1 cellular context compared by ENCODE assay signal in genomic region chr20:49899551-49900383, GRCh38.
TF ChIP-seq lines count a peak whose summit lies in the region.

No MANE protein-coding gene starts in this region.

TF ChIP-seq in HepG2, 621 proteins besides CTCF, POLR2A, EP300 and RAD21 (continued from another document and continues in another):
- TF ChIP-seq, protein P1, sequence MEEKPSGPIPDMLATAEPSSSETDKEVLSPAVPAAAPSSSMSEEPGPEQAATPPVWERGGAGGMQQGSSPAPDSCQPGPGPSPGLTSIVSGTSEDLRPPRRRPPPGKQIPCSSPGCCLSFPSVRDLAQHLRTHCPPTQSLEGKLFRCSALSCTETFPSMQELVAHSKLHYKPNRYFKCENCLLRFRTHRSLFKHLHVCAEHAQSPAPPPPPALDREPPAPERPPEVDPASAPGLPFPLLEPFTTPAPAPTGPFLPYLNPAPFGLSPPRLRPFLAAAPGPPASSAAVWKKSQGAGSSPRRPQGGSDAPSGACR (CRISPR knock-in tag; IDR thresholded peaks at IDR 0.05) = no peak
- TF ChIP-seq ZNF124 (CRISPR knock-in tag; IDR thresholded peaks at IDR 0.05) (no peak), HOXA7 (CRISPR knock-in tag; IDR thresholded peaks at IDR 0.05) (no peak), ZNF652 (CRISPR knock-in tag; IDR thresholded peaks at IDR 0.05; ENCODE audit: borderline replicate concordance, low read depth) (no peak), MNT (IDR thresholded peaks at IDR 0.05) (no peak), THAP11 (CRISPR knock-in tag; IDR thresholded peaks at IDR 0.05) (peak; percentile 33), ZNF225 (CRISPR knock-in tag; IDR thresholded peaks at IDR 0.05) (no peak), ZNF3 (CRISPR knock-in tag; IDR thresholded peaks at IDR 0.05) (no peak), NCOR1 (IDR thresholded peaks at IDR 0.05; ENCODE audit: borderline replicate concordance, low read length) (no peak), NCOA2 (CRISPR knock-in tag; IDR thresholded peaks at IDR 0.05) (peak; percentile 48; the same call in 1 of the 2 replicates), ZNF766 (CRISPR knock-in tag; IDR thresholded peaks at IDR 0.05; ENCODE audit: borderline replicate concordance) (no peak), SP5 (CRISPR knock-in tag; IDR thresholded peaks at IDR 0.05; ENCODE audit: borderline replicate concordance, low read depth) (no peak), ATM (IDR thresholded peaks at IDR 0.05; ENCODE audit: borderline replicate concordance) (no peak), EEA1 (CRISPR knock-in tag; IDR thresholded peaks at IDR 0.05; ENCODE audit: borderline replicate concordance) (no peak), ZNF276 (CRISPR knock-in tag; IDR thresholded peaks at IDR 0.05; ENCODE audit: low read depth) (no peak), JUNB (CRISPR knock-in tag; IDR thresholded peaks at IDR 0.05; ENCODE audit: borderline replicate concordance) (no peak), ZFX (CRISPR knock-in tag; IDR thresholded peaks at IDR 0.05; ENCODE audit: low read depth) (no peak), ZNF782 (CRISPR knock-in tag; IDR thresholded peaks at IDR 0.05; ENCODE audit: borderline replicate concordance) (no peak), FOSL1 (CRISPR knock-in tag; IDR thresholded peaks at IDR 0.05; ENCODE audit: borderline replicate concordance) (no peak), ZNF792 (CRISPR knock-in tag; IDR thresholded peaks at IDR 0.05) (peak; percentile 38; the same call in 1 of the 2 replicates), ZNF879 (CRISPR knock-in tag; IDR thresholded peaks at IDR 0.05) (no peak), CEBPB (IDR thresholded peaks at IDR 0.05; ENCODE audit: borderline replicate concordance, low read depth, low read length) (peak; percentile 36; the same call in 1 of the 2 replicates), SALL2 (CRISPR knock-in tag; IDR thresholded peaks at IDR 0.05) (no peak), CHD2 (IDR thresholded peaks at IDR 0.05; ENCODE audit: low read depth, low read length) (0 out of 2 replicates have a peak, but pooled peaks have one; percentile 35), ZNF18 (CRISPR knock-in tag; IDR thresholded peaks at IDR 0.05; ENCODE audit: insufficient replicate concordance) (no peak), TRAFD1 (CRISPR knock-in tag; IDR thresholded peaks at IDR 0.05; ENCODE audit: borderline replicate concordance) (no peak), RXRB (CRISPR knock-in tag; IDR thresholded peaks at IDR 0.05; ENCODE audit: borderline replicate concordance) (0 out of 2 replicates have a peak, but pooled peaks have one; percentile 14), ZFY (CRISPR knock-in tag; IDR thresholded peaks at IDR 0.05) (no peak), ZNF547 (CRISPR knock-in tag; IDR thresholded peaks at IDR 0.05) (no peak), RXRA (CRISPR knock-in tag; IDR thresholded peaks at IDR 0.05) (no peak), ZNF12 (CRISPR knock-in tag; IDR thresholded peaks at IDR 0.05) (no peak), ZSCAN29 (CRISPR knock-in tag; conservative IDR thresholded peaks at IDR 0.05) (no peak), ZNF780A (CRISPR knock-in tag; IDR thresholded peaks at IDR 0.05) (no peak), SAFB2 (CRISPR knock-in tag; IDR thresholded peaks at IDR 0.05; ENCODE audit: borderline replicate concordance, low read depth) (no peak), NR2F1 (CRISPR knock-in tag; IDR thresholded peaks at IDR 0.05) (no peak), MATR3 (CRISPR knock-in tag; IDR thresholded peaks at IDR 0.05) (no peak), PRDM4 (CRISPR knock-in tag; IDR thresholded peaks at IDR 0.05; ENCODE audit: borderline replicate concordance) (no peak), TBX3 (IDR thresholded peaks at IDR 0.05; ENCODE audit: borderline replicate concordance) (no peak)
- TF ChIP-seq, protein P2, sequence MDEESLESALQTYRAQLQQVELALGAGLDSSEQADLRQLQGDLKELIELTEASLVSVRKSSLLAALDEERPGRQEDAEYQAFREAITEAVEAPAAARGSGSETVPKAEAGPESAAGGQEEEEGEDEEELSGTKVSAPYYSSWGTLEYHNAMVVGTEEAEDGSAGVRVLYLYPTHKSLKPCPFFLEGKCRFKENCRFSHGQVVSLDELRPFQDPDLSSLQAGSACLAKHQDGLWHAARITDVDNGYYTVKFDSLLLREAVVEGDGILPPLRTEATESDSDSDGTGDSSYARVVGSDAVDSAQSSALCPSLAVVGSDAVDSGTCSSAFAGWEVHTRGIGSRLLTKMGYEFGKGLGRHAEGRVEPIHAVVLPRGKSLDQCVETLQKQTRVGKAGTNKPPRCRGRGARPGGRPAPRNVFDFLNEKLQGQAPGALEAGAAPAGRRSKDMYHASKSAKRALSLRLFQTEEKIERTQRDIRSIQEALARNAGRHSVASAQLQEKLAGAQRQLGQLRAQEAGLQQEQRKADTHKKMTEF (CRISPR knock-in tag; IDR thresholded peaks at IDR 0.05) = peak; percentile 48; the same call in 1 of the 2 replicates
- TF ChIP-seq, protein P3, sequence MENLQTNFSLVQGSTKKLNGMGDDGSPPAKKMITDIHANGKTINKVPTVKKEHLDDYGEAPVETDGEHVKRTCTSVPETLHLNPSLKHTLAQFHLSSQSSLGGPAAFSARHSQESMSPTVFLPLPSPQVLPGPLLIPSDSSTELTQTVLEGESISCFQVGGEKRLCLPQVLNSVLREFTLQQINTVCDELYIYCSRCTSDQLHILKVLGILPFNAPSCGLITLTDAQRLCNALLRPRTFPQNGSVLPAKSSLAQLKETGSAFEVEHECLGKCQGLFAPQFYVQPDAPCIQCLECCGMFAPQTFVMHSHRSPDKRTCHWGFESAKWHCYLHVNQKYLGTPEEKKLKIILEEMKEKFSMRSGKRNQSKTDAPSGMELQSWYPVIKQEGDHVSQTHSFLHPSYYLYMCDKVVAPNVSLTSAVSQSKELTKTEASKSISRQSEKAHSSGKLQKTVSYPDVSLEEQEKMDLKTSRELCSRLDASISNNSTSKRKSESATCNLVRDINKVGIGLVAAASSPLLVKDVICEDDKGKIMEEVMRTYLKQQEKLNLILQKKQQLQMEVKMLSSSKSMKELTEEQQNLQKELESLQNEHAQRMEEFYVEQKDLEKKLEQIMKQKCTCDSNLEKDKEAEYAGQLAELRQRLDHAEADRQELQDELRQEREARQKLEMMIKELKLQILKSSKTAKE (CRISPR knock-in tag; IDR thresholded peaks at IDR 0.05; ENCODE audit: borderline replicate concordance) = no peak
- TF ChIP-seq, protein P4, sequence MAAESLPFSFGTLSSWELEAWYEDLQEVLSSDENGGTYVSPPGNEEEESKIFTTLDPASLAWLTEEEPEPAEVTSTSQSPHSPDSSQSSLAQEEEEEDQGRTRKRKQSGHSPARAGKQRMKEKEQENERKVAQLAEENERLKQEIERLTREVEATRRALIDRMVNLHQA (CRISPR knock-in tag; IDR thresholded peaks at IDR 0.05) = no peak
- TF ChIP-seq, protein P5, sequence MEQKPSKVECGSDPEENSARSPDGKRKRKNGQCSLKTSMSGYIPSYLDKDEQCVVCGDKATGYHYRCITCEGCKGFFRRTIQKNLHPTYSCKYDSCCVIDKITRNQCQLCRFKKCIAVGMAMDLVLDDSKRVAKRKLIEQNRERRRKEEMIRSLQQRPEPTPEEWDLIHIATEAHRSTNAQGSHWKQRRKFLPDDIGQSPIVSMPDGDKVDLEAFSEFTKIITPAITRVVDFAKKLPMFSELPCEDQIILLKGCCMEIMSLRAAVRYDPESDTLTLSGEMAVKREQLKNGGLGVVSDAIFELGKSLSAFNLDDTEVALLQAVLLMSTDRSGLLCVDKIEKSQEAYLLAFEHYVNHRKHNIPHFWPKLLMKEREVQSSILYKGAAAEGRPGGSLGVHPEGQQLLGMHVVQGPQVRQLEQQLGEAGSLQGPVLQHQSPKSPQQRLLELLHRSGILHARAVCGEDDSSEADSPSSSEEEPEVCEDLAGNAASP (CRISPR knock-in tag; IDR thresholded peaks at IDR 0.05; ENCODE audit: borderline replicate concordance) = 0 out of 2 replicates have a peak, but pooled peaks have one; percentile 16
- TF ChIP-seq, protein P6, sequence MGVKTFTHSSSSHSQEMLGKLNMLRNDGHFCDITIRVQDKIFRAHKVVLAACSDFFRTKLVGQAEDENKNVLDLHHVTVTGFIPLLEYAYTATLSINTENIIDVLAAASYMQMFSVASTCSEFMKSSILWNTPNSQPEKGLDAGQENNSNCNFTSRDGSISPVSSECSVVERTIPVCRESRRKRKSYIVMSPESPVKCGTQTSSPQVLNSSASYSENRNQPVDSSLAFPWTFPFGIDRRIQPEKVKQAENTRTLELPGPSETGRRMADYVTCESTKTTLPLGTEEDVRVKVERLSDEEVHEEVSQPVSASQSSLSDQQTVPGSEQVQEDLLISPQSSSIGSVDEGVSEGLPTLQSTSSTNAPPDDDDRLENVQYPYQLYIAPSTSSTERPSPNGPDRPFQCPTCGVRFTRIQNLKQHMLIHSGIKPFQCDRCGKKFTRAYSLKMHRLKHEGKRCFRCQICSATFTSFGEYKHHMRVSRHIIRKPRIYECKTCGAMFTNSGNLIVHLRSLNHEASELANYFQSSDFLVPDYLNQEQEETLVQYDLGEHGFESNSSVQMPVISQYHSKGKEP (CRISPR knock-in tag; IDR thresholded peaks at IDR 0.05) = no peak
